18 cellular contexts compared by ENCODE assay signal in the genomic region with DNA sequence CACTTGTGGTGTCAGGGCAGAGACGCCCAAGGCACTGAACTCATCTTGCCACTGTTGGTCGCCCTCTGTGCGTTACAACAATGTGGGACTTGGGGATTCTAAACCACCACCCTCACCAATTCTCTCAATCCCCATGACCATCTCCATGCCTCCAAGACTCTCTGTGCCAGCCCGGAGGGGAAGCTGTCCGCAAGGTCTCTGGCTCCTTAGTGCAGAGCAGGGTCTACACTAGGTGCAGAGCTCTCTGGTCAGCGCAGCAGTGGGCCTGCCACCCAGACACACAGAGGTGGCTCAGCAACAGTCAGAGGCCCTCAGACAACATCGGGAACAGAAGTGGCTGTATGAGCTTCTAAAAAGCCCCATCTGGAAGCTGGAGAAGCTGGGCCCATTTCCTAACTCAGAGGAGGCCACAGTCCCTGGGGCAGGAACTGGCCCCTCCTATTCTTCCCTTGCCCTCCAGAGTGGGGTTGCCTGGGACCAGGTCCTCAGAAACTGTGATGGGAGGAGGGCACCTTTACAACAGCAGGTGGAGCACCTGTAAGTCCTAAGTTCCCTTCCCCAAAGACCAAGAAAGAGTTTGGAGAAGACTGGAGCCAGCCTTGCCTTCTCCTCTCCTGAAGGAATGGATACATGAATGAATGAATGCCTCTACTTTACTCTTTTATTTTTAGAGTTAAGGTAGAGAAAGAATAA.
"Had no signal": no experiment of that assay in that cellular context is flagged by ENCODE, and none has a peak within 500 bp of the region (broad histone marks: within the 10 kb centered on the region; RNA-seq: fewer than 3 reads in every experiment).

No MANE protein-coding gene starts in this region.

- H3K9me3 Mint-ChIP-seq: activated CD8-positive, alpha-beta T cell treated with anti-CD3 and anti-CD28 coated beads for 36 hours; activated T-cell treated with anti-CD3 and anti-CD28 coated beads, Interleukin-2, amount 50 U/mL, for 4 hours; dendritic cell treated with granulocyte-macrophage colony-stimulating factor and Interleukin-4, amounts not matched to agents 40 ng/mL and 50 ng/mL, for 4 days; effector memory CD8-positive, alpha-beta T cell had no signal

- H3K4me3 ChIP-seq: gastroesophageal sphincter, suprapubic skin, upper lobe of right lung had no signal

- H3K27ac ChIP-seq: epithelial cell of prostate, gastroesophageal sphincter, neutrophil, parathyroid adenoma, suprapubic skin, upper lobe of right lung had no signal

- H3K27ac Mint-ChIP-seq: activated CD8-positive, alpha-beta T cell treated with anti-CD3 and anti-CD28 coated beads for 36 hours; dendritic cell treated with granulocyte-macrophage colony-stimulating factor and Interleukin-4, amounts not matched to agents 40 ng/mL and 50 ng/mL, for 4 days; T-helper 17 cell had no signal

- H3K9me3 ChIP-seq: gastroesophageal sphincter, neutrophil, suprapubic skin, upper lobe of right lung had no signal

- H3K9ac ChIP-seq: parathyroid adenoma had no signal

- H3K27me3 ChIP-seq: gastroesophageal sphincter, neutrophil, suprapubic skin, upper lobe of right lung had no signal

- H3K4me3 Mint-ChIP-seq: activated CD8-positive, alpha-beta T cell treated with anti-CD3 and anti-CD28 coated beads for 36 hours; activated T-cell treated with anti-CD3 and anti-CD28 coated beads, Interleukin-2, amount 50 U/mL, for 4 hours; dendritic cell treated with granulocyte-macrophage colony-stimulating factor and Interleukin-4, amounts not matched to agents 40 ng/mL and 50 ng/mL, for 4 days; effector memory CD8-positive, alpha-beta T cell; T-helper 17 cell had no signal

- H3K27me3 Mint-ChIP-seq: activated CD8-positive, alpha-beta T cell treated with anti-CD3 and anti-CD28 coated beads for 36 hours; T-helper 17 cell had no signal

- DNase-seq: activated CD4-positive, alpha-beta T cell treated with anti-CD3 and anti-CD28 coated beads for 4 hours; activated CD8-positive, alpha-beta T cell treated with anti-CD3 and anti-CD28 coated beads for 36 hours; activated gamma-delta T cell; activated T-cell treated with anti-CD3 and anti-CD28 coated beads, Interleukin-2, amount 50 U/mL, for 4 hours; anterior cingulate cortex; cerebellar nuclear complex; effector memory CD8-positive, alpha-beta T cell; mammary epithelial cell; stimulated activated CD4-positive, alpha-beta T cell treated with anti-CD3 and anti-CD28 coated beads, Interleukin-4, amount 100 ng/mL, for 1 hour; stimulated activated naive CD4-positive, alpha-beta T cell treated with Interleukin-2 at 50 U/mL for 16 hours; T-helper 17 cell; upper lobe of right lung had no signal

- H2AFZ ChIP-seq: parathyroid adenoma had no signal

- H3K4me1 ChIP-seq: gastroesophageal sphincter, parathyroid adenoma, upper lobe of right lung had no signal

- H3K79me2 ChIP-seq: parathyroid adenoma had no signal

- H3K36me3 ChIP-seq: gastroesophageal sphincter, neutrophil, suprapubic skin, upper lobe of right lung had no signal

- ATAC-seq: activated CD8-positive, alpha-beta T cell treated with anti-CD3 and anti-CD28 coated beads for 36 hours; activated T-cell treated with anti-CD3 and anti-CD28 coated beads, Interleukin-2, amount 50 U/mL, for 4 hours; effector memory CD8-positive, alpha-beta T cell; gastroesophageal sphincter; T-helper 17 cell; upper lobe of right lung had no signal
